Comparison of ENCODE assay signal across 1 cellular context in the genomic region with DNA sequence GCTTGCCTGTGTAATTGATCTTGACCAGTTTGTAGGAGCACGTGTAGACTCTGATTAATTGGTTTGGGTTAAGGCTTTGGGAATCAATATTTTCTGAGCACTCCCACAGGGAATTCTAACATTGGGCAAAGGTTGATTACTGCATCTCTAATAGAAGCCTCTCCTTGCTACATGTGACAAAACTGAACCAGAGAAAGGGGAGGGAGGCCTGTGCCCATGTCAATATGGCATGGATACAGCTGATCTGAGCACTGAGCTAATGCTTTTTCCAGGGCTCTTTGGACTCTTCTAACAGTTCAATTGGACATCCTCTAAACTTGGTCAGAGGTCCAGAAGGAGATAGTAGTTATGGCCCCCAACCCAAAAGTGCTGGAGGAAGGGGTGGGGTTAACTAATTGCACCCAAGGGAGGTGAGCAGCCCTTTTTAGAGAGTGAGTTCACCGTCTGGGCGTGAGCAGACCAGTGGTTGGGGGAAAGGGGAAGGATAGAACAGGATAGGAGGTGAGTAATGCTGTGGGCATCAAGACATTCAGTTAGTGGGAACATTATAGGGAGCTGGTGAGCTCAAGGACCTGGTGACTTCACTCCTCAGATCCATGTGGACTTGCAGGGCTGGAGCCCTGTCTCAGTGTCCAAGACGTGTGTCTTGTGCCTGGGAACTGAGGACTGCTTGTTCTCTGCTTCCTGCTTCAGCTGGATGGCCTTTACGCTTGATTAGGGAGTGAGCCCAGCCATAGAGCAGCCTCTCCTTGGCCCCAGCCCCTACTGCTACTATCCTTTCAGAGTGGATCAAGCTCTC.
TF ChIP-seq lines count a peak whose summit lies in the region.

No MANE protein-coding gene starts in this region.

TF ChIP-seq in IMR-90, 13 proteins besides CTCF, POLR2A, EP300 and RAD21 (continued from another document):
- TF ChIP-seq, protein P1, sequence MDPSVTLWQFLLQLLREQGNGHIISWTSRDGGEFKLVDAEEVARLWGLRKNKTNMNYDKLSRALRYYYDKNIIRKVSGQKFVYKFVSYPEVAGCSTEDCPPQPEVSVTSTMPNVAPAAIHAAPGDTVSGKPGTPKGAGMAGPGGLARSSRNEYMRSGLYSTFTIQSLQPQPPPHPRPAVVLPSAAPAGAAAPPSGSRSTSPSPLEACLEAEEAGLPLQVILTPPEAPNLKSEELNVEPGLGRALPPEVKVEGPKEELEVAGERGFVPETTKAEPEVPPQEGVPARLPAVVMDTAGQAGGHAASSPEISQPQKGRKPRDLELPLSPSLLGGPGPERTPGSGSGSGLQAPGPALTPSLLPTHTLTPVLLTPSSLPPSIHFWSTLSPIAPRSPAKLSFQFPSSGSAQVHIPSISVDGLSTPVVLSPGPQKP (IDR thresholded peaks at IDR 0.05; ENCODE audit: borderline replicate concordance, low read depth, low read length), result no peak
- TF ChIP-seq NFE2L2 (IDR thresholded peaks at IDR 0.05; ENCODE audit: low read depth, low read length) (no peak), MXI1 (IDR thresholded peaks at IDR 0.05; ENCODE audit: borderline replicate concordance, low read depth, low read length) (peak; percentile 54; the same call in 1 of the 2 replicates), FOS (IDR thresholded peaks at IDR 0.05; ENCODE audit: low read depth, low read length) (no peak), MAZ (IDR thresholded peaks at IDR 0.05; ENCODE audit: borderline replicate concordance, low read depth, low read length) (no peak)
